30 cellular contexts compared by ENCODE assay signal in genomic region chr18:7207366-7207765, GRCh38. TPM values are rescaled to one million over a fixed set of nuclear protein-coding genes. Genes with fewer than 3 reads are reported as not detected.
A peak's percentile ranks its signal among the peaks of the same experiment; 100 is the strongest.
DNase-seq lines count a peak whose midpoint lies in the region; ATAC-seq and TF ChIP-seq lines count a peak whose summit lies in the region.
"Had no signal": no experiment of that assay in that cellular context is flagged by ENCODE, and none has a peak within 500 bp of the region (broad histone marks: within the 10 kb centered on the region; RNA-seq: fewer than 3 reads in every experiment).

No MANE protein-coding gene starts in this region.

- H3K4me3 ChIP-seq in AG10803 (ENCODE audit: low read length) = no peak overlapping the region
- no peak overlapping the region for H3K4me3 ChIP-seq in fibroblast of villous mesenchyme (ENCODE audit: low read depth, low read length)
- H3K4me3 ChIP-seq: esophagus muscularis mucosa, left ventricle myocardium inferior, right lobe of liver, tibial nerve had no signal

- H3K4me1 Mint-ChIP-seq in WTC11 (peaks cover 25% of the 10 kb centered on the region), osteocyte (ENCODE audit: unreplicated experiment) (peaks cover 17% of the 10 kb centered on the region)
- H3K4me1 Mint-ChIP-seq: activated naive CD4-positive, alpha-beta T cell treated with anti-CD3 and anti-CD28 coated beads, Interleukin-2, amount 10 ng/mL, durations not matched to agents 7 days and 5 days; IgD-negative memory B cell; stimulated activated naive B cell treated with anti-CD40 and anti-IgM and Interleukin-4, amounts not matched to agents 10 μg/mL and 1 μg/mL and 100 μg/mL, for 72 hours had no signal

- H3K36me3 Mint-ChIP-seq in WTC11 = no peaks in the 10 kb centered on the region
- no peaks in the 10 kb centered on the region for H3K36me3 Mint-ChIP-seq in osteocyte (ENCODE audit: unreplicated experiment)
- H3K36me3 Mint-ChIP-seq: activated naive CD4-positive, alpha-beta T cell treated with anti-CD3 and anti-CD28 coated beads, Interleukin-2, amount 10 ng/mL, durations not matched to agents 7 days and 5 days; IgD-negative memory B cell; stimulated activated naive B cell treated with anti-CD40 and anti-IgM and Interleukin-4, amounts not matched to agents 10 μg/mL and 1 μg/mL and 100 μg/mL, for 72 hours had no signal

- H3K27me3 Mint-ChIP-seq in WTC11 (ENCODE audit: low read depth) = no peaks in the 10 kb centered on the region
- peaks cover 19% of the 10 kb centered on the region for H3K27me3 Mint-ChIP-seq in osteocyte (ENCODE audit: unreplicated experiment)
- H3K27me3 Mint-ChIP-seq: activated naive CD4-positive, alpha-beta T cell treated with anti-CD3 and anti-CD28 coated beads, Interleukin-2, amount 10 ng/mL, durations not matched to agents 7 days and 5 days; IgD-negative memory B cell; stimulated activated naive B cell treated with anti-CD40 and anti-IgM and Interleukin-4, amounts not matched to agents 10 μg/mL and 1 μg/mL and 100 μg/mL, for 72 hours had no signal

- H3K27ac Mint-ChIP-seq in WTC11 (peak overlapping the region; percentile 5; the same call in 1 of the 2 replicates), osteocyte (ENCODE audit: unreplicated experiment) (peak overlapping the region; percentile 77)
- H3K27ac Mint-ChIP-seq: activated naive CD4-positive, alpha-beta T cell treated with anti-CD3 and anti-CD28 coated beads, Interleukin-2, amount 10 ng/mL, durations not matched to agents 7 days and 5 days; activated T-cell treated with anti-CD3 and anti-CD28 coated beads, Interleukin-2, amount 50 U/mL, for 72 hours; IgD-negative memory B cell; stimulated activated naive B cell treated with anti-CD40 and anti-IgM and Interleukin-4, amounts not matched to agents 10 μg/mL and 1 μg/mL and 100 μg/mL, for 72 hours had no signal

- CTCF ChIA-PET in WTC11 (lab: Charles Lee) = interaction anchor here (1.3 kb wide), 1 partner anchor 287 kb away, joined by 5 read pairs; no protein-coding TSS in a partner anchor

- H3K9me3 Mint-ChIP-seq in WTC11 = no peaks in the 10 kb centered on the region
- no peaks in the 10 kb centered on the region for H3K9me3 Mint-ChIP-seq in osteocyte (ENCODE audit: unreplicated experiment)
- H3K9me3 Mint-ChIP-seq: activated T-cell treated with anti-CD3 and anti-CD28 coated beads, Interleukin-2, amount 50 U/mL, for 72 hours; IgD-negative memory B cell; stimulated activated naive B cell treated with anti-CD40 and anti-IgM and Interleukin-4, amounts not matched to agents 10 μg/mL and 1 μg/mL and 100 μg/mL, for 72 hours had no signal

- TF ChIP-seq CTCF in AG10803 (conservative IDR thresholded peaks at IDR 0.05; ENCODE audit: low read length) (no peak), WTC11 (IDR thresholded peaks at IDR 0.05) (no peak), fibroblast of villous mesenchyme (IDR thresholded peaks at IDR 0.05; ENCODE audit: insufficient read depth, low read depth, low read length) (no peak), osteocyte (IDR thresholded peaks at IDR 0.05) (no peak)

- H3K4me3 Mint-ChIP-seq in WTC11 = no peak overlapping the region
- H3K4me3 Mint-ChIP-seq in osteocyte (ENCODE audit: unreplicated experiment) = no peak overlapping the region
- H3K4me3 Mint-ChIP-seq: activated naive CD4-positive, alpha-beta T cell treated with anti-CD3 and anti-CD28 coated beads, Interleukin-2, amount 10 ng/mL, durations not matched to agents 7 days and 5 days; activated T-cell treated with anti-CD3 and anti-CD28 coated beads, Interleukin-2, amount 50 U/mL, for 72 hours; IgD-negative memory B cell; stimulated activated naive B cell treated with anti-CD40 and anti-IgM and Interleukin-4, amounts not matched to agents 10 μg/mL and 1 μg/mL and 100 μg/mL, for 72 hours had no signal

- ATAC-seq in WTC11 = no peak; the same call in 1 of the 2 replicates
- no peak for ATAC-seq in HG03378 (IDR thresholded peaks at IDR 0.05; ENCODE audit: unreplicated experiment)
- ATAC-seq in GM21526 (IDR thresholded peaks at IDR 0.05; ENCODE audit: low FRiP score, unreplicated experiment) = no peak
- ATAC-seq: activated T-cell treated with anti-CD3 and anti-CD28 coated beads, Interleukin-2, amount 50 U/mL, for 72 hours; right lobe of liver; stimulated activated naive B cell treated with anti-CD40 and anti-IgM and Interleukin-4, amounts not matched to agents 10 μg/mL and 1 μg/mL and 100 μg/mL, for 72 hours had no signal

- POLR2A ChIA-PET in WTC11 (lab: Charles Lee) = no interaction called here

- peak; percentile 8 for DNase-seq in AG10803 (ENCODE audit: low read depth)
- DNase-seq in WTC11 (ENCODE audit: low spot score) = no peak
- peak; percentile 13 for DNase-seq in fibroblast of villous mesenchyme (ENCODE audit: low read depth)
- no peak for DNase-seq in osteocyte (ENCODE audit: extremely low spot score, unreplicated experiment)
- DNase-seq in stimulated activated CD4-positive, alpha-beta T cell treated with anti-CD3 and anti-CD28 coated beads, Interleukin-12 subunit alpha, Interleukin-12 subunit beta, amount 100 ng/mL, for 4 hours = no peak
- DNase-seq in NCI-H226 = no peak
- DNase-seq: activated CD4-positive, alpha-beta T cell treated with anti-CD3 and anti-CD28 coated beads for 1 hour; activated CD8-positive, alpha-beta memory T cell treated with anti-CD3 and anti-CD28 coated beads for 24 hours; activated naive CD4-positive, alpha-beta T cell treated with anti-CD3 and anti-CD28 coated beads, Interleukin-2, amount 10 ng/mL, durations not matched to agents 7 days and 5 days; activated T-cell treated with anti-CD3 and anti-CD28 coated beads, Interleukin-2, amount 50 U/mL, for 72 hours; aorta; Caco-2; cerebellar nuclear complex; effector memory CD4-positive, alpha-beta T cell; left ventricle myocardium inferior; NCI-H1417; NCI-H526; occipital lobe; right lobe of liver; stimulated activated CD4-positive, alpha-beta T cell treated with anti-CD3 and anti-CD28 coated beads, Interleukin-1b, Interleukin-23, amount 100 ng/mL, for 48 hours; stimulated activated naive B cell treated with anti-CD40 and anti-IgM and Interleukin-4, amounts not matched to agents 10 μg/mL and 1 μg/mL and 100 μg/mL, for 72 hours; T1000 had no signal

TF ChIP-seq in WTC11, 78 proteins besides CTCF, POLR2A, EP300 and RAD21:
- TF ChIP-seq MYBL2 (CRISPR knock-in tag; IDR thresholded peaks at IDR 0.05) (no peak), ZNF317 (CRISPR knock-in tag; IDR thresholded peaks at IDR 0.05; ENCODE audit: borderline replicate concordance, low read depth) (no peak), FOXJ3 (CRISPR knock-in tag; IDR thresholded peaks at IDR 0.05; ENCODE audit: borderline replicate concordance) (no peak), NR3C1 (CRISPR knock-in tag; conservative IDR thresholded peaks at IDR 0.05; ENCODE audit: low read depth) (no peak)

RNA-seq across cellular contexts. Expression of gene LRRC30, which starts 23.5 kb away (rescaled TPM):
- total RNA-seq in WTC11 (2021) = not detected in 3 replicates
- not detected in 2 replicates for total RNA-seq in fibroblast of villous mesenchyme
- total RNA-seq in osteocyte = not detected in 2 replicates
- total RNA-seq: A172; activated T-cell treated with anti-CD3 and anti-CD28 coated beads, Interleukin-2, amount 50 U/mL, for 72 hours; aorta; Caco-2; esophagus muscularis mucosa; left ventricle myocardium inferior; MCF 10A; occipital lobe; right lobe of liver; RPMI7951; tibial nerve had no signal

Comparison
In these comparisons a context has a peak if more than half of its experiments do, and no peak if none do; other contexts are left out.
1. DNase-seq: peak in AG10803 (single experiment) and fibroblast of villous mesenchyme (single experiment); none in WTC11 (single experiment), osteocyte (single experiment), stimulated activated CD4-positive, alpha-beta T cell treated with anti-CD3 and anti-CD28 coated beads, Interleukin-12 subunit alpha, Interleukin-12 subunit beta, amount 100 ng/mL, for 4 hours (single experiment) and NCI-H226 (single experiment).